ENCODE assay signal across 1 cellular context in the genomic region with DNA sequence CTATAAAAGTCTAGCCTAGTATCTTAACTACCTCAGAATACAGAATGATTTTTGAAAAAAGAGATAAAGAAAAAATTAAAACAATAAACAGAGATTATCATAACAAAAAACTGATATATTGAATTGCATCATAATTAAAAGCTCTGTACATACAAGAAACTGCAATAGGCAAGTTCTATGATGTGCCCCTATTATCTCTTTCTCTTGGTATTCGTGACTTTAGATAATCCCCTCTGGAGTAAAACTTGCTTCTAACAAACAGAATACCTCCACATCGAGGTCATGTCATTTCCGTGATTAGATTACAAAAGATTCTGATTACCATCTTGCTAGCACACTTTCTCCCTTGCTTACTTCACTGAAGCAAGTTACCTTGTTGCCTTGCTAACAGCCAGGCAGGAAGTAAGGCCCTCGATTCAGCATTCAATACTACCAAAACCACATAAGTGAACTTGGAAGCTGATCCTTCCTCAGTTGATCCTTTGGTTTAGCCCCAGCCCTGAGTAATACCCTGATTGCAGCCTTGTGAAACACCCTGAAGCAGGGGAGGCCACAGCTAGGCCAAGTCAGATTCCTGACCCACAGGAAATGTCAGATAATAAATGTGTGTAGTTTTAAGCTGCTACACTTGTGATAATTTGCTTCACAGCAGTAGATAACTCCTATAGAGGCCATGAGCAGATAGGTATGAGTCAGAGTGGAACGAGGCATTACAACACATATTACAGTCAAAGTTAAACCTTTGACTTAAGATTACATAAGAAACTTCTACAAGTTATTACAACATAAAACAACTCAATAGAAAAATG.
TF ChIP-seq lines count a peak whose summit lies in the region.

No MANE protein-coding gene starts in this region.

TF ChIP-seq in HepG2, 621 proteins besides CTCF, POLR2A, EP300 and RAD21:
- TF ChIP-seq HMG20A (CRISPR knock-in tag; IDR thresholded peaks at IDR 0.05; ENCODE audit: borderline replicate concordance) (peak; percentile 26; the same call in 1 of the 2 replicates), GATAD2A (CRISPR knock-in tag; IDR thresholded peaks at IDR 0.05) (peak; percentile 46; the same call in 1 of the 2 replicates), CEBPB (IDR thresholded peaks at IDR 0.05; ENCODE audit: borderline replicate concordance, low read depth, low read length) (peak; percentile 82), FOSL2 (CRISPR knock-in tag; IDR thresholded peaks at IDR 0.05) (peak; percentile 80), KDM4B (CRISPR knock-in tag; IDR thresholded peaks at IDR 0.05) (no peak), YEATS2 (CRISPR knock-in tag; IDR thresholded peaks at IDR 0.05; ENCODE audit: borderline replicate concordance) (0 out of 2 replicates have a peak, but pooled peaks have one; percentile 41), ZNF24 (IDR thresholded peaks at IDR 0.05) (peak; percentile 10; the same call in 1 of the 2 replicates), ZBTB21 (CRISPR knock-in tag; IDR thresholded peaks at IDR 0.05) (peak; percentile 49; the same call in 1 of the 2 replicates), ZFP36L1 (CRISPR knock-in tag; IDR thresholded peaks at IDR 0.05) (no peak), HNF1A (IDR thresholded peaks at IDR 0.05; ENCODE audit: low read depth) (no peak), HNF1A (CRISPR knock-in tag; IDR thresholded peaks at IDR 0.05; ENCODE audit: borderline replicate concordance) (no peak), ZNF589 (CRISPR knock-in tag; conservative IDR thresholded peaks at IDR 0.05) (no peak), MIER3 (CRISPR knock-in tag; IDR thresholded peaks at IDR 0.05; ENCODE audit: borderline replicate concordance) (0 out of 2 replicates have a peak, but pooled peaks have one; percentile 25), NR2F1 (CRISPR knock-in tag; IDR thresholded peaks at IDR 0.05) (peak; percentile 28 to 79; a peak in 3 of 4 replicates), RARA (CRISPR knock-in tag; IDR thresholded peaks at IDR 0.05) (peak; percentile 49; the same call in 1 of the 2 replicates), ATF3 (CRISPR knock-in tag; IDR thresholded peaks at IDR 0.05) (0 out of 2 replicates have a peak, but pooled peaks have one; percentile 12), ATF7 (IDR thresholded peaks at IDR 0.05) (peak; percentile 51), ATF7 (CRISPR knock-in tag; IDR thresholded peaks at IDR 0.05) (no peak)
- TF ChIP-seq, protein P1, sequence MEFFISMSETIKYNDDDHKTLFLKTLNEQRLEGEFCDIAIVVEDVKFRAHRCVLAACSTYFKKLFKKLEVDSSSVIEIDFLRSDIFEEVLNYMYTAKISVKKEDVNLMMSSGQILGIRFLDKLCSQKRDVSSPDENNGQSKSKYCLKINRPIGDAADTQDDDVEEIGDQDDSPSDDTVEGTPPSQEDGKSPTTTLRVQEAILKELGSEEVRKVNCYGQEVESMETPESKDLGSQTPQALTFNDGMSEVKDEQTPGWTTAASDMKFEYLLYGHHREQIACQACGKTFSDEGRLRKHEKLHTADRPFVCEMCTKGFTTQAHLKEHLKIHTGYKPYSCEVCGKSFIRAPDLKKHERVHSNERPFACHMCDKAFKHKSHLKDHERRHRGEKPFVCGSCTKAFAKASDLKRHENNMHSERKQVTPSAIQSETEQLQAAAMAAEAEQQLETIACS (CRISPR knock-in tag; IDR thresholded peaks at IDR 0.05), result no peak
- TF ChIP-seq, protein P2, sequence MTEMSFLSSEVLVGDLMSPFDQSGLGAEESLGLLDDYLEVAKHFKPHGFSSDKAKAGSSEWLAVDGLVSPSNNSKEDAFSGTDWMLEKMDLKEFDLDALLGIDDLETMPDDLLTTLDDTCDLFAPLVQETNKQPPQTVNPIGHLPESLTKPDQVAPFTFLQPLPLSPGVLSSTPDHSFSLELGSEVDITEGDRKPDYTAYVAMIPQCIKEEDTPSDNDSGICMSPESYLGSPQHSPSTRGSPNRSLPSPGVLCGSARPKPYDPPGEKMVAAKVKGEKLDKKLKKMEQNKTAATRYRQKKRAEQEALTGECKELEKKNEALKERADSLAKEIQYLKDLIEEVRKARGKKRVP (CRISPR knock-in tag; IDR thresholded peaks at IDR 0.05), result peak in 1 of 2 experiments; percentile 72; a peak in 2 of 4 replicates
- TF ChIP-seq, protein P3, sequence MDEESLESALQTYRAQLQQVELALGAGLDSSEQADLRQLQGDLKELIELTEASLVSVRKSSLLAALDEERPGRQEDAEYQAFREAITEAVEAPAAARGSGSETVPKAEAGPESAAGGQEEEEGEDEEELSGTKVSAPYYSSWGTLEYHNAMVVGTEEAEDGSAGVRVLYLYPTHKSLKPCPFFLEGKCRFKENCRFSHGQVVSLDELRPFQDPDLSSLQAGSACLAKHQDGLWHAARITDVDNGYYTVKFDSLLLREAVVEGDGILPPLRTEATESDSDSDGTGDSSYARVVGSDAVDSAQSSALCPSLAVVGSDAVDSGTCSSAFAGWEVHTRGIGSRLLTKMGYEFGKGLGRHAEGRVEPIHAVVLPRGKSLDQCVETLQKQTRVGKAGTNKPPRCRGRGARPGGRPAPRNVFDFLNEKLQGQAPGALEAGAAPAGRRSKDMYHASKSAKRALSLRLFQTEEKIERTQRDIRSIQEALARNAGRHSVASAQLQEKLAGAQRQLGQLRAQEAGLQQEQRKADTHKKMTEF (CRISPR knock-in tag; IDR thresholded peaks at IDR 0.05), result 0 out of 2 replicates have a peak, but pooled peaks have one; percentile 34
- TF ChIP-seq, protein P4, sequence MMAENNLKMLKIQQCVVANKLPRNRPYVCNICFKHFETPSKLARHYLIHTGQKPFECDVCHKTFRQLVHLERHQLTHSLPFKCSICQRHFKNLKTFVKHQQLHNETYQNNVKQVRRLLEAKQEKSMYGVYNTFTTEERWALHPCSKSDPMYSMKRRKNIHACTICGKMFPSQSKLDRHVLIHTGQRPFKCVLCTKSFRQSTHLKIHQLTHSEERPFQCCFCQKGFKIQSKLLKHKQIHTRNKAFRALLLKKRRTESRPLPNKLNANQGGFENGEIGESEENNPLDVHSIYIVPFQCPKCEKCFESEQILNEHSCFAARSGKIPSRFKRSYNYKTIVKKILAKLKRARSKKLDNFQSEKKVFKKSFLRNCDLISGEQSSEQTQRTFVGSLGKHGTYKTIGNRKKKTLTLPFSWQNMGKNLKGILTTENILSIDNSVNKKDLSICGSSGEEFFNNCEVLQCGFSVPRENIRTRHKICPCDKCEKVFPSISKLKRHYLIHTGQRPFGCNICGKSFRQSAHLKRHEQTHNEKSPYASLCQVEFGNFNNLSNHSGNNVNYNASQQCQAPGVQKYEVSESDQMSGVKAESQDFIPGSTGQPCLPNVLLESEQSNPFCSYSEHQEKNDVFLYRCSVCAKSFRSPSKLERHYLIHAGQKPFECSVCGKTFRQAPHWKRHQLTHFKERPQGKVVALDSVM (CRISPR knock-in tag; IDR thresholded peaks at IDR 0.05), result no peak
